In genomic region chr16:89924925-89925307, GRCh38 we compare ENCODE assay signal across 1 cellular context.
TF ChIP-seq lines count a peak whose summit lies in the region.

No MANE protein-coding gene starts in this region.

TF ChIP-seq in HepG2, 621 proteins besides CTCF, POLR2A, EP300 and RAD21:
- TF ChIP-seq AKAP8 (CRISPR knock-in tag; IDR thresholded peaks at IDR 0.05): 0 out of 2 replicates have a peak, but pooled peaks have one; percentile 51
- TF ChIP-seq KDM5B (CRISPR knock-in tag; IDR thresholded peaks at IDR 0.05; ENCODE audit: borderline replicate concordance): no peak
